1 cellular context compared by ENCODE assay signal in the genomic region with DNA sequence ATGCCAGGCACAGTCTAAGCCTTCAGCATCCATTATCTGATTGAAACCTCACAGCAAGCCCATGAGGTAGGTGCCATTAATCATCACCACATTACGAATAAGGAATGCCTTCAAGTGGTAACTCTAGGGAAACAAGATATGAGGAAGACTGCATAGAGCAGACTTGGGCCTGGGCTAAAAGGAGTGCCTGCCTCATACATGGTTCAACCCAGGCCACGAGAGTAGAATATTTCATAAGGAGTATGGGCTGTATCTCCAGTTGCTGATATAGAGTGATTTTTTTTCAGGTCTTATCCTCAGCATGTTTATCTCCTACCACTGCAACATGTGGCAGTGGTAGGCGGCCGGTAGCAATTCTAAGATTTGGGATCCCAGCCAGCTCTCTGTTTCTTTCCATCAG.
TF ChIP-seq lines count a peak whose summit lies in the region.

No MANE protein-coding gene starts in this region.

TF ChIP-seq in SK-N-SH, 30 proteins besides CTCF, POLR2A, EP300 and RAD21 (continued from another document):
- no peak for TF ChIP-seq ZBTB33 (IDR thresholded peaks at IDR 0.05; ENCODE audit: borderline replicate concordance, low read depth)
- no peak for TF ChIP-seq RXRA (IDR thresholded peaks at IDR 0.05; ENCODE audit: borderline replicate concordance, low read depth)
- TF ChIP-seq, protein P1, sequence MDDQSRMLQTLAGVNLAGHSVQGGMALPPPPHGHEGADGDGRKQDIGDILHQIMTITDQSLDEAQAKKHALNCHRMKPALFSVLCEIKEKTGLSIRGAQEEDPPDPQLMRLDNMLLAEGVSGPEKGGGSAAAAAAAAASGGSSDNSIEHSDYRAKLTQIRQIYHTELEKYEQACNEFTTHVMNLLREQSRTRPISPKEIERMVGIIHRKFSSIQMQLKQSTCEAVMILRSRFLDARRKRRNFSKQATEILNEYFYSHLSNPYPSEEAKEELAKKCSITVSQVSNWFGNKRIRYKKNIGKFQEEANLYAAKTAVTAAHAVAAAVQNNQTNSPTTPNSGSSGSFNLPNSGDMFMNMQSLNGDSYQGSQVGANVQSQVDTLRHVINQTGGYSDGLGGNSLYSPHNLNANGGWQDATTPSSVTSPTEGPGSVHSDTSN (IDR thresholded peaks at IDR 0.05): peak; percentile 79
- TF ChIP-seq GABPA (IDR thresholded peaks at IDR 0.05; ENCODE audit: low read depth): no peak
- TF ChIP-seq EZH2phosphoT487 (IDR thresholded peaks at IDR 0.05; ENCODE audit: borderline replicate concordance, low read depth): no peak
- TF ChIP-seq FOXJ3 (CRISPR knock-in tag; IDR thresholded peaks at IDR 0.05): no peak
- TF ChIP-seq, protein P2, sequence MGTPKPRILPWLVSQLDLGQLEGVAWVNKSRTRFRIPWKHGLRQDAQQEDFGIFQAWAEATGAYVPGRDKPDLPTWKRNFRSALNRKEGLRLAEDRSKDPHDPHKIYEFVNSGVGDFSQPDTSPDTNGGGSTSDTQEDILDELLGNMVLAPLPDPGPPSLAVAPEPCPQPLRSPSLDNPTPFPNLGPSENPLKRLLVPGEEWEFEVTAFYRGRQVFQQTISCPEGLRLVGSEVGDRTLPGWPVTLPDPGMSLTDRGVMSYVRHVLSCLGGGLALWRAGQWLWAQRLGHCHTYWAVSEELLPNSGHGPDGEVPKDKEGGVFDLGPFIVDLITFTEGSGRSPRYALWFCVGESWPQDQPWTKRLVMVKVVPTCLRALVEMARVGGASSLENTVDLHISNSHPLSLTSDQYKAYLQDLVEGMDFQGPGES (IDR thresholded peaks at IDR 0.05; ENCODE audit: low read depth, low read length): no peak
- TF ChIP-seq GATA2 (CRISPR knock-in tag; IDR thresholded peaks at IDR 0.05): no peak
- no peak for TF ChIP-seq USF1 (IDR thresholded peaks at IDR 0.05; ENCODE audit: borderline replicate concordance, low read depth)
- no peak for TF ChIP-seq RCOR1 (IDR thresholded peaks at IDR 0.05; ENCODE audit: low read length)
- TF ChIP-seq MXI1 (IDR thresholded peaks at IDR 0.05; ENCODE audit: low read depth, low read length): 0 out of 2 replicates have a peak, but pooled peaks have one; percentile 55
- TF ChIP-seq TCF12 (IDR thresholded peaks at IDR 0.05): peak; percentile 30; the same call in 1 of the 2 replicates
- TF ChIP-seq, protein P3, sequence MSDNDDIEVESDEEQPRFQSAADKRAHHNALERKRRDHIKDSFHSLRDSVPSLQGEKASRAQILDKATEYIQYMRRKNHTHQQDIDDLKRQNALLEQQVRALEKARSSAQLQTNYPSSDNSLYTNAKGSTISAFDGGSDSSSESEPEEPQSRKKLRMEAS (IDR thresholded peaks at IDR 0.05; ENCODE audit: low read depth): 0 out of 2 replicates have a peak, but pooled peaks have one; percentile 11
- TF ChIP-seq, protein P4, sequence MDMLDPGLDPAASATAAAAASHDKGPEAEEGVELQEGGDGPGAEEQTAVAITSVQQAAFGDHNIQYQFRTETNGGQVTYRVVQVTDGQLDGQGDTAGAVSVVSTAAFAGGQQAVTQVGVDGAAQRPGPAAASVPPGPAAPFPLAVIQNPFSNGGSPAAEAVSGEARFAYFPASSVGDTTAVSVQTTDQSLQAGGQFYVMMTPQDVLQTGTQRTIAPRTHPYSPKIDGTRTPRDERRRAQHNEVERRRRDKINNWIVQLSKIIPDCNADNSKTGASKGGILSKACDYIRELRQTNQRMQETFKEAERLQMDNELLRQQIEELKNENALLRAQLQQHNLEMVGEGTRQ (IDR thresholded peaks at IDR 0.05; ENCODE audit: borderline replicate concordance, low read depth, low read length): no peak
